In the genomic region with DNA sequence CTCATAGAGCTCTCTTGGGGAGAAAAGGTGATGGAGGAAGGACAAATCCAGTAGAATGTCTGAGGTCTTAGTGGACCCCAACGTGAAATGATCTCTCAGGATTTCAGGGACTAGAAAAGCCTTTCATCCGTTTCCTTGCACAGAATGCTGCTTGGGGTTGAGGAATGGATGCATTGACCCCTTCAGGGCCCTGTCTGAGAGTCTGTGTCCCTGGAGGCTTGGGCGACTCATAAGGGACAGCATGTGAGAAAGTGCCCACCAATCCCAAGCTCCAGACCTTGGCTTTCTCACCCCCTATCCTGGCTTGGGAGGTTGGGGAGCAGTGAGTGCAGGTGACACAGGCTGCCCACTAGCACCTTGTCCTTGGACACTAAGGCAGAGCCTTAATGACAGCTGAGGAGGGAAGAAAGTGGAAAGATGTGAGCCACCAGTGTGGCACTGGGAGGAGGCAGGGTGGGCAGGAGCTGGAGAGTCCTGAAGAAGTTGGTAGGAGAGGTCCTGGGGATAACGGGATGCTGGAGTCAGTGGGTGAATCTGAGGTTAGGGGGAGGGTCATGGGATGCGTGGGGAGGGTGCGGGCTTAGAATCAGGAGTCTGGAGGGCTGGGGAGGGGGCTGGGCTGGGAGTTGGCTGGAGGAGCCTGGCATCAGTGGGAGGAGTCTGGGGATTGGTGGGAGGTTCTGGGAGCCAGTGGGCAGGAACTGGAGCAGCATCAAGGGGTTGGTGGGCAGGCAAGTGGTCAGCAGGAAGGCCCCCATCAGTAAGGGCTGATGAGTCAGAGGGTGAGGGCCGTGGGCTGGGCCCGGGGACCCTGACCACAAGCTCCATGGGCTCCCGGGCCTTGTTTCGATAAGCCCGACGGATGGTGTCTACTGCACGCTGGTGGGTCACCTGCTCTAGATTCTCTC, we compare ENCODE assay signal across 15 cellular contexts. TPM values are rescaled to one million over a fixed set of nuclear protein-coding genes. Genes with fewer than 3 reads are reported as not detected.
A peak's percentile ranks its signal among the peaks of the same experiment; 100 is the strongest.
DNase-seq lines count a peak whose midpoint lies in the region; ATAC-seq and TF ChIP-seq lines count a peak whose summit lies in the region.
"Had no signal": no experiment of that assay in that cellular context is flagged by ENCODE, and none has a peak within 500 bp of the region (broad histone marks: within the 10 kb centered on the region; RNA-seq: fewer than 3 reads in every experiment).

No MANE protein-coding gene starts in this region.

- H4K91ac ChIP-seq in mesenchymal stem cell (ENCODE audit: low read length) = peak overlapping the region; percentile 36

- peak overlapping the region; percentile 71 for H4K8ac ChIP-seq in mesenchymal stem cell (ENCODE audit: low read length)

- peak overlapping the region in 1 of 2 experiments; percentile 8 for H3K4ac ChIP-seq in mesenchymal stem cell (ENCODE audit: low read depth in 1 of 2, low read length in 2 of 2)

- WGBS in mesenchymal stem cell = 65% methylated on average over 8 of the region's 13 CpGs

- H2AFZ ChIP-seq in mesenchymal stem cell (ENCODE audit: low read depth, low read length) = no peak overlapping the region
- H2AFZ ChIP-seq: parathyroid adenoma had no signal

- no peak overlapping the region for H2BK120ac ChIP-seq in mesenchymal stem cell (ENCODE audit: low read depth, low read length)

- H2BK15ac ChIP-seq in mesenchymal stem cell (ENCODE audit: low read depth, poor library complexity, severe bottlenecking) = no peak overlapping the region

- H3K9me3 ChIP-seq in HEK293 (ENCODE audit: control insufficient read depth, insufficient read depth, low read depth, low read length) (no peaks in the 10 kb centered on the region), mesenchymal stem cell (ENCODE audit: control insufficient read depth, low read length) (no peaks in the 10 kb centered on the region), stomach smooth muscle (ENCODE audit: control insufficient read depth in 2 of 2, low read length in 2 of 2) (no peaks in the 10 kb centered on the region)
- H3K9me3 ChIP-seq: lower lobe of right lung had no signal

- H3K9ac ChIP-seq in mesenchymal stem cell (ENCODE audit: low read length) (peak overlapping the region; percentile 37), stomach smooth muscle (ENCODE audit: low read length in 2 of 2) (peak overlapping the region; percentile 29 to 39)
- H3K9ac ChIP-seq: parathyroid adenoma had no signal

- H2BK5ac ChIP-seq in mesenchymal stem cell (ENCODE audit: low read depth, low read length, poor library complexity, severe bottlenecking) = no peak overlapping the region

- H3K14ac ChIP-seq in mesenchymal stem cell (ENCODE audit: low read length in 2 of 2) = peak overlapping the region in 1 of 2 experiments; percentile 87

- no peaks in the 10 kb centered on the region for H3K27me3 ChIP-seq in mesenchymal stem cell (ENCODE audit: control insufficient read depth in 1 of 2, insufficient read depth in 1 of 2, low read length in 2 of 2)
- no peaks in the 10 kb centered on the region for H3K27me3 ChIP-seq in stomach smooth muscle (ENCODE audit: control insufficient read depth in 1 of 2, insufficient read depth in 2 of 2, low read length in 2 of 2)

- DNase-seq in mesenchymal stem cell (no peak), T1000 (lab: John Stamatoyannopoulos, UW) (no peak)
- DNase-seq: activated naive CD4-positive, alpha-beta T cell treated with anti-CD3 and anti-CD28 coated beads, Interleukin-2, amount 10 ng/mL, durations not matched to agents 7 days and 5 days; lower lobe of right lung; NCI-H2081; SHP77 treated with DMSO at 0.1 percent for 48 hours; stimulated activated CD4-positive, alpha-beta T cell treated with anti-CD3 and anti-CD28 coated beads, Interleukin-1b, Interleukin-23, amount 100 ng/mL, for 48 hours; stimulated activated CD8-positive, alpha-beta memory T cell treated with anti-CD3 and anti-CD28 coated beads, Interleukin-4, amount 100 ng/mL, for 48 hours had no signal

- peak overlapping the region in 1 of 2 experiments; percentile 20 for H3K23ac ChIP-seq in mesenchymal stem cell (ENCODE audit: low read length in 2 of 2)

- CTCF ChIA-PET in HEK293 (lab: Yijun Ruan, JAX) = interaction anchor here (0.7 to 4.8 kb wide), 7 partner anchors 10 to 88 kb away, joined by 3 to 64 read pairs (median 5); partner anchors contain the start of gene LZTS2

- H3K4me1 ChIP-seq in HEK293 (ENCODE audit: control insufficient read depth, insufficient read depth, low read length) = 0 out of 2 replicates have a peak, but pooled peaks cover 3% of the 10 kb centered on the region
- peaks cover 17% of the 10 kb centered on the region for H3K4me1 ChIP-seq in mesenchymal stem cell (ENCODE audit: control insufficient read depth, insufficient read depth, low read depth, low read length)
- peaks cover 38% of the 10 kb centered on the region for H3K4me1 ChIP-seq in stomach smooth muscle (ENCODE audit: control insufficient read depth, insufficient read depth, low read length)

- peak overlapping the region in 1 of 2 experiments; percentile 42 for H3K18ac ChIP-seq in mesenchymal stem cell (ENCODE audit: low read depth in 1 of 2, low read length in 2 of 2)

- peak overlapping the region in 1 of 2 experiments; percentile 58 for H2BK12ac ChIP-seq in mesenchymal stem cell (ENCODE audit: low read length in 2 of 2)

- no peak overlapping the region for H3K4me2 ChIP-seq in mesenchymal stem cell (ENCODE audit: low read length, poor library complexity, severe bottlenecking)

- no peak overlapping the region for H3K27ac ChIP-seq in HEK293 (ENCODE audit: extremely low read depth, low read depth, low read length)
- H3K27ac ChIP-seq in angular gyrus (ENCODE audit: low read depth, low read length) = peak overlapping the region; percentile 95
- H3K27ac ChIP-seq in mesenchymal stem cell (ENCODE audit: low read length, poor library complexity, severe bottlenecking) = no peak overlapping the region
- H3K27ac ChIP-seq in stomach smooth muscle (ENCODE audit: low read length) = peak overlapping the region; percentile 67
- H3K27ac ChIP-seq: parathyroid adenoma had no signal

- POLR2A ChIA-PET in HEK293 (lab: Yijun Ruan, JAX) = interaction anchor here (1.0 to 3.0 kb wide), 2 partner anchors 10 to 11 kb away, joined by 3 to 9 read pairs; no protein-coding TSS in a partner anchor

- H3K79me1 ChIP-seq in mesenchymal stem cell (replicated peaks; ENCODE audit: low read length, poor library complexity, severe bottlenecking) = peaks cover 27% of the 10 kb centered on the region

- H3K36me3 ChIP-seq in HEK293 (ENCODE audit: control insufficient read depth in 2 of 2, insufficient read depth in 1 of 2, low read length in 2 of 2) (peaks cover 8 to 45% of the 10 kb centered on the region in 2 experiments; a peak in 2 of 3 replicates), mesenchymal stem cell (ENCODE audit: control insufficient read depth in 1 of 2, insufficient read depth in 2 of 2, low read depth in 1 of 2, low read length in 2 of 2) (peaks cover 47 to 48% of the 10 kb centered on the region in 2 experiments), stomach smooth muscle (ENCODE audit: control insufficient read depth in 2 of 2, insufficient read depth in 2 of 2, low read length in 2 of 2) (peaks cover 20% of the 10 kb centered on the region in 2 donors)

- H2AK5ac ChIP-seq in mesenchymal stem cell (ENCODE audit: low read length, severe bottlenecking) = no peak overlapping the region

- H3K4me3 ChIP-seq in HEK293 (ENCODE audit: low read depth, low read length) (no peak overlapping the region), mesenchymal stem cell (ENCODE audit: insufficient read depth in 1 of 2, low read depth in 1 of 2, low read length in 2 of 2) (no peak overlapping the region), stomach smooth muscle (ENCODE audit: low read length in 2 of 2) (no peak overlapping the region)
- H3K4me3 ChIP-seq: lower lobe of right lung had no signal

- ATAC-seq in GM21360 (IDR thresholded peaks at IDR 0.05; ENCODE audit: unreplicated experiment) (no peak), HG03354 (IDR thresholded peaks at IDR 0.05; ENCODE audit: poor library complexity, severe bottlenecking, unreplicated experiment) (no peak)
- ATAC-seq: lower lobe of right lung had no signal

- TF ChIP-seq CTCF in HEK293 (tag by site-specific recombination; IDR thresholded peaks at IDR 0.05) = no peak

TF ChIP-seq in HEK293, 187 proteins besides CTCF, POLR2A, EP300 and RAD21 (continues in another document):
- TF ChIP-seq GFI1B (tag by site-specific recombination; IDR thresholded peaks at IDR 0.05) (no peak), MEIS1 (CRISPR knock-in tag; IDR thresholded peaks at IDR 0.05; ENCODE audit: borderline replicate concordance) (no peak), ZFHX2 (tag by site-specific recombination; conservative IDR thresholded peaks at IDR 0.05) (peak; percentile 88), ZNF404 (tag by site-specific recombination; IDR thresholded peaks at IDR 0.05) (no peak), ZNF521 (tag by site-specific recombination; IDR thresholded peaks at IDR 0.05) (no peak), ZBTB21 (tag by site-specific recombination; IDR thresholded peaks at IDR 0.05) (no peak), ZEB2 (tag by site-specific recombination; IDR thresholded peaks at IDR 0.05) (no peak), ZNF600 (tag by site-specific recombination; IDR thresholded peaks at IDR 0.05) (0 out of 2 replicates have a peak, but pooled peaks have one; percentile 34), ZNF623 (tag by site-specific recombination; IDR thresholded peaks at IDR 0.05) (no peak)
- TF ChIP-seq, protein P1, sequence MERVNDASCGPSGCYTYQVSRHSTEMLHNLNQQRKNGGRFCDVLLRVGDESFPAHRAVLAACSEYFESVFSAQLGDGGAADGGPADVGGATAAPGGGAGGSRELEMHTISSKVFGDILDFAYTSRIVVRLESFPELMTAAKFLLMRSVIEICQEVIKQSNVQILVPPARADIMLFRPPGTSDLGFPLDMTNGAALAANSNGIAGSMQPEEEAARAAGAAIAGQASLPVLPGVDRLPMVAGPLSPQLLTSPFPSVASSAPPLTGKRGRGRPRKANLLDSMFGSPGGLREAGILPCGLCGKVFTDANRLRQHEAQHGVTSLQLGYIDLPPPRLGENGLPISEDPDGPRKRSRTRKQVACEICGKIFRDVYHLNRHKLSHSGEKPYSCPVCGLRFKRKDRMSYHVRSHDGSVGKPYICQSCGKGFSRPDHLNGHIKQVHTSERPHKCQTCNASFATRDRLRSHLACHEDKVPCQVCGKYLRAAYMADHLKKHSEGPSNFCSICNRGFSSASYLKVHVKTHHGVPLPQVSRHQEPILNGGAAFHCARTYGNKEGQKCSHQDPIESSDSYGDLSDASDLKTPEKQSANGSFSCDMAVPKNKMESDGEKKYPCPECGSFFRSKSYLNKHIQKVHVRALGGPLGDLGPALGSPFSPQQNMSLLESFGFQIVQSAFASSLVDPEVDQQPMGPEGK (tag by site-specific recombination; IDR thresholded peaks at IDR 0.05) = peak; percentile 53

RNA-seq across cellular contexts. Expression of gene LZTS2, which starts 8.6 kb away (rescaled TPM):
- polyA plus RNA-seq in mesenchymal stem cell (2013, experiment 1 of 2) = 89.8 TPM
- 87.3 TPM for polyA plus RNA-seq in mesenchymal stem cell (2013, experiment 2 of 2)

RNA-seq across cellular contexts. Expression of gene TWNK, which starts 20.8 kb away (rescaled TPM):
- polyA plus RNA-seq in mesenchymal stem cell (2013, experiment 1 of 2) = 2.6 TPM
- polyA plus RNA-seq in mesenchymal stem cell (2013, experiment 2 of 2) = 2.5 TPM

RNA-seq across cellular contexts. Expression of gene MRPL43, which starts 20.9 kb away (rescaled TPM):
- polyA plus RNA-seq in mesenchymal stem cell (2013, experiment 1 of 2) = 86.8 TPM
- polyA plus RNA-seq in mesenchymal stem cell (2013, experiment 2 of 2) = 86.1 TPM

RNA-seq across cellular contexts. Expression of gene PDZD7, which starts 22.8 kb away (rescaled TPM):
- 1.3 TPM for polyA plus RNA-seq in mesenchymal stem cell (2013, experiment 1 of 2)
- 1.0 TPM for polyA plus RNA-seq in mesenchymal stem cell (2013, experiment 2 of 2)
- polyA plus RNA-seq: CD14-positive monocyte had no signal

RNA-seq across cellular contexts. Expression of gene SFXN3, which starts 22.9 kb away (rescaled TPM):
- polyA plus RNA-seq in mesenchymal stem cell (2013, experiment 1 of 2) = 99.8 TPM
- polyA plus RNA-seq in mesenchymal stem cell (2013, experiment 2 of 2) = 93.2 TPM

Comparison
In these comparisons a context has a peak if more than half of its experiments do, and no peak if none do; other contexts are left out.
1. H3K27ac ChIP-seq: peak in angular gyrus (single experiment) and stomach smooth muscle (single experiment); none in HEK293 (single experiment) and mesenchymal stem cell (single experiment).